ENCODE assay signal across 9 cellular contexts in genomic region chr12:80044694-80045046, GRCh38. TPM values are rescaled to one million over a fixed set of nuclear protein-coding genes. Genes with fewer than 3 reads are reported as not detected.
DNase-seq lines count a peak whose midpoint lies in the region; ATAC-seq lines count a peak whose summit lies in the region.
"Had no signal": no experiment of that assay in that cellular context is flagged by ENCODE, and none has a peak within 500 bp of the region (broad histone marks: within the 10 kb centered on the region; RNA-seq: fewer than 3 reads in every experiment).

No MANE protein-coding gene starts in this region.

- H3K4me1 ChIP-seq in mesenchymal stem cell (ENCODE audit: control insufficient read depth, insufficient read depth, low read depth, low read length), result no peaks in the 10 kb centered on the region

- H3K36me3 ChIP-seq in mesenchymal stem cell (ENCODE audit: control insufficient read depth in 1 of 2, insufficient read depth in 2 of 2, low read depth in 1 of 2, low read length in 2 of 2), result no peaks in the 10 kb centered on the region

- no peak overlapping the region for H2AFZ ChIP-seq in mesenchymal stem cell (ENCODE audit: low read depth, low read length)

- H3K27me3 ChIP-seq in mesenchymal stem cell (ENCODE audit: control insufficient read depth in 1 of 2, insufficient read depth in 1 of 2, low read length in 2 of 2), result no peaks in the 10 kb centered on the region

- peak; percentile 70 for ATAC-seq in HG02973 (IDR thresholded peaks at IDR 0.05; ENCODE audit: unreplicated experiment)
- no peak for ATAC-seq in HG03139 (IDR thresholded peaks at IDR 0.05; ENCODE audit: unreplicated experiment)

- intact Hi-C loops in posterior cingulate gyrus (cut with DNase I), result no loop called here

- H2BK5ac ChIP-seq in mesenchymal stem cell (ENCODE audit: low read depth, low read length, poor library complexity, severe bottlenecking), result no peak overlapping the region

- H3K18ac ChIP-seq in mesenchymal stem cell (ENCODE audit: low read depth in 1 of 2, low read length in 2 of 2), result no peak overlapping the region

- H4K8ac ChIP-seq in mesenchymal stem cell (ENCODE audit: low read length), result no peak overlapping the region

- DNase-seq in EH (ENCODE audit: low read depth) (peak; percentile 94), astrocyte of the hippocampus (ENCODE audit: low read depth, low spot score) (peak; percentile 63), mesenchymal stem cell (peak; percentile 83), superior temporal gyrus (ENCODE audit: extremely low spot score) (no peak), posterior cingulate gyrus (no peak), NCI-H187 treated with DMSO at 0.1 percent for 48 hours (lab: John Stamatoyannopoulos, UW) (no peak)
- DNase-seq: activated naive CD4-positive, alpha-beta T cell treated with Interleukin-2 at 50 U/mL for 16 hours had no signal

- H3K79me1 ChIP-seq in mesenchymal stem cell (replicated peaks; ENCODE audit: low read length, poor library complexity, severe bottlenecking), result no peaks in the 10 kb centered on the region

- H3K9me3 ChIP-seq in mesenchymal stem cell (ENCODE audit: control insufficient read depth, low read length), result no peaks in the 10 kb centered on the region

- H3K14ac ChIP-seq in mesenchymal stem cell (ENCODE audit: low read length in 2 of 2), result no peak overlapping the region

- no peak overlapping the region for H2BK120ac ChIP-seq in mesenchymal stem cell (ENCODE audit: low read depth, low read length)

- H3K9ac ChIP-seq in mesenchymal stem cell (ENCODE audit: low read length), result peak overlapping the region; percentile 73

- 25% methylated on average over 1 of the region's 1 CpG for WGBS in mesenchymal stem cell

- H3K4me3 ChIP-seq in mesenchymal stem cell (ENCODE audit: insufficient read depth in 1 of 2, low read depth in 1 of 2, low read length in 2 of 2), result peak overlapping the region in 1 of 2 experiments; percentile 51

- no peak overlapping the region for H3K4ac ChIP-seq in mesenchymal stem cell (ENCODE audit: low read depth in 1 of 2, low read length in 2 of 2)

- peak overlapping the region; percentile 60 for H3K27ac ChIP-seq in mesenchymal stem cell (ENCODE audit: low read length, poor library complexity, severe bottlenecking)

- no peak overlapping the region for H3K4me2 ChIP-seq in mesenchymal stem cell (ENCODE audit: low read length, poor library complexity, severe bottlenecking)

- no peak overlapping the region for H2BK15ac ChIP-seq in mesenchymal stem cell (ENCODE audit: low read depth, poor library complexity, severe bottlenecking)

- H2AK5ac ChIP-seq in mesenchymal stem cell (ENCODE audit: low read length, severe bottlenecking), result no peak overlapping the region

- H4K91ac ChIP-seq in mesenchymal stem cell (ENCODE audit: low read length), result no peak overlapping the region

- no peak overlapping the region for H2BK12ac ChIP-seq in mesenchymal stem cell (ENCODE audit: low read length in 2 of 2)

- H3K23ac ChIP-seq in mesenchymal stem cell (ENCODE audit: low read length in 2 of 2), result no peak overlapping the region

RNA-seq across cellular contexts. Expression of gene OTOGL, which starts 54.7 kb away (rescaled TPM):
- 0.15 TPM for polyA plus RNA-seq in mesenchymal stem cell (2013, experiment 1 of 2)
- polyA plus RNA-seq in mesenchymal stem cell (2013, experiment 2 of 2), result 0.12 TPM

Comparison
In these comparisons a context has a peak if more than half of its experiments do, and no peak if none do; other contexts are left out.
1. DNase-seq: peak in EH (single experiment), astrocyte of the hippocampus (single experiment) and mesenchymal stem cell (single experiment); none in superior temporal gyrus (single experiment), posterior cingulate gyrus (0 of 10) and NCI-H187 treated with DMSO at 0.1 percent for 48 hours (single experiment).